In the genomic region with DNA sequence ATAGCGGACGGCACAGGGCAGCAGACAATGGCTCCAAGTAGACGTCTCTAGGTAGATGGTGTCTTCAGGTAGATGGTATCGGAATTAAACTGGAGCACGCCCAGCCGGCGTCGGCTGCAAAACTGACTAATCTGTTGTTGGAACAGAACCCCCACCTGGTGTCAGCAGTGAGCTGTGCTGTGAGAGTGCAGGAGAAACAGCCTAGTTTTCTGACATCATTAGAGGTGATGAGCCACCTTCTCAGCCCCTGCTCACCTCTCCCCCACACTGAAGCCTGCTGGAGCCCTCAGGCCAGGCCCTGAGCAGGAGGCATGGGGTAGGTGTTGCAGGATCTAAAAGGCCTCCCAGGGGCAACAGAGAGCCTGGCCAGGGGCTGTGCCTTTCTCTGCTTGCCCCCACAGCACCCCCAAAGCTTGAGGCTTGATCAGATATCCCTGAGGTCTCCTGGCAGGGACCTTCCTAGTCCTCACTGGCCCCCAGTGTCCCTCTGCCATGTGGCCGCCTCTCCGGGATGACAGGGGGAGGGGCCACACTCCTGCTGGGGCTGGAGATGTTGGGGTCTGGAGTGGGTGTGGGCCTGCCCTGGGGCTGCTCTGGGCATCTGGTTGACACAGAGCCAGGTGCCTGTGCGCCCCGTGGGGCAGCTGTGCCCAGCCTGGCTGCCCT, we compare ENCODE assay signal across 9 cellular contexts. TPM values are rescaled to one million over a fixed set of nuclear protein-coding genes. Genes with fewer than 3 reads are reported as not detected.
DNase-seq lines count a peak whose midpoint lies in the region; ATAC-seq and TF ChIP-seq lines count a peak whose summit lies in the region.
"Had no signal": no experiment of that assay in that cellular context is flagged by ENCODE, and none has a peak within 500 bp of the region (broad histone marks: within the 10 kb centered on the region; RNA-seq: fewer than 3 reads in every experiment).

No MANE protein-coding gene starts in this region.

- H3K4me3 ChIP-seq in epithelial cell of esophagus (ENCODE audit: low read length), result no peak overlapping the region

- POLR2A ChIA-PET in activated CD8-positive, alpha-beta T cell treated with anti-CD3 and anti-CD28 coated beads for 36 hours (lab: Charles Lee), result no interaction called here

- peaks cover 3% of the 10 kb centered on the region for H3K27me3 Mint-ChIP-seq in activated CD8-positive, alpha-beta T cell treated with anti-CD3 and anti-CD28 coated beads for 36 hours

- peak; percentile 48 for TF ChIP-seq CTCF in activated CD8-positive, alpha-beta T cell treated with anti-CD3 and anti-CD28 coated beads for 36 hours (IDR thresholded peaks at IDR 0.05)
- TF ChIP-seq CTCF in epithelial cell of esophagus (IDR thresholded peaks at IDR 0.05; ENCODE audit: insufficient read depth, low read depth, low read length, missing control alignments), result peak; percentile 70

- no peak overlapping the region for H3K27ac Mint-ChIP-seq in activated CD8-positive, alpha-beta T cell treated with anti-CD3 and anti-CD28 coated beads for 36 hours
- H3K27ac Mint-ChIP-seq: dendritic cell treated with granulocyte-macrophage colony-stimulating factor and Interleukin-4, amounts not matched to agents 40 ng/mL and 50 ng/mL, for 4 days had no signal

- H3K4me3 Mint-ChIP-seq in activated CD8-positive, alpha-beta T cell treated with anti-CD3 and anti-CD28 coated beads for 36 hours, result no peak overlapping the region
- H3K4me3 Mint-ChIP-seq: dendritic cell treated with granulocyte-macrophage colony-stimulating factor and Interleukin-4, amounts not matched to agents 40 ng/mL and 50 ng/mL, for 4 days had no signal

- intact Hi-C loops in activated CD8-positive, alpha-beta T cell treated with anti-CD3 and anti-CD28 coated beads for 36 hours (cut with micrococcal nuclease), result no loop called here

- peak; percentile 98 for ATAC-seq in activated CD8-positive, alpha-beta T cell treated with anti-CD3 and anti-CD28 coated beads for 36 hours
- no peak for ATAC-seq in HG03280 (IDR thresholded peaks at IDR 0.05; ENCODE audit: unreplicated experiment)

- CTCF ChIA-PET in activated CD8-positive, alpha-beta T cell treated with anti-CD3 and anti-CD28 coated beads for 36 hours (lab: Charles Lee), result interaction anchor here (1.1 to 2.5 kb wide), 5 partner anchors 9 to 61 kb away, joined by 3 to 11 read pairs (median 3); a partner anchor contains a TSS

- DNase-seq in NCI-H1092 treated with DMSO at 0.1 percent for 48 hours (lab: John Stamatoyannopoulos, UW) (peak; percentile 27), NCI-H1092 (lab: John Stamatoyannopoulos, UW) (no peak), NCI-H1105 treated with DMSO at 0.1 percent for 48 hours (lab: John Stamatoyannopoulos, UW) (peak; percentile 2), epithelial cell of esophagus (ENCODE audit: low read depth) (peak; percentile 85), renal cortical epithelial cell (ENCODE audit: low read depth) (peak; percentile 68), NCI-H1048 (lab: John Stamatoyannopoulos, UW) (no peak)
- peak; percentile 83 for DNase-seq in activated CD8-positive, alpha-beta T cell treated with anti-CD3 and anti-CD28 coated beads for 36 hours

- H3K36me3 Mint-ChIP-seq in activated CD8-positive, alpha-beta T cell treated with anti-CD3 and anti-CD28 coated beads for 36 hours (ENCODE audit: low read depth), result no peaks in the 10 kb centered on the region

- no peaks in the 10 kb centered on the region for H3K4me1 Mint-ChIP-seq in activated CD8-positive, alpha-beta T cell treated with anti-CD3 and anti-CD28 coated beads for 36 hours (ENCODE audit: low read depth)

- no peaks in the 10 kb centered on the region for H3K9me3 Mint-ChIP-seq in activated CD8-positive, alpha-beta T cell treated with anti-CD3 and anti-CD28 coated beads for 36 hours
- H3K9me3 Mint-ChIP-seq: dendritic cell treated with granulocyte-macrophage colony-stimulating factor and Interleukin-4, amounts not matched to agents 40 ng/mL and 50 ng/mL, for 4 days had no signal

RNA-seq across cellular contexts. Expression of a gene that starts 6.9 kb away (rescaled TPM):
- 10 to 100 TPM; 14.3 to 17.6 TPM for total RNA-seq in activated CD8-positive, alpha-beta T cell treated with anti-CD3 and anti-CD28 coated beads for 36 hours
- 55.4 and 67.4 TPM in 2 replicates for total RNA-seq in renal cortical epithelial cell

RNA-seq across cellular contexts. Expression of a gene that starts 27.0 kb away (rescaled TPM):
- under 1 TPM; 0.23 to 0.27 TPM for total RNA-seq in activated CD8-positive, alpha-beta T cell treated with anti-CD3 and anti-CD28 coated beads for 36 hours
- total RNA-seq in renal cortical epithelial cell, result 0.69 and 0.85 TPM in 2 replicates

RNA-seq across cellular contexts. Expression of a gene that starts 33.4 kb away (rescaled TPM):
- not detected for total RNA-seq in activated CD8-positive, alpha-beta T cell treated with anti-CD3 and anti-CD28 coated beads for 36 hours
- total RNA-seq in renal cortical epithelial cell, result not detected in 2 replicates

RNA-seq across cellular contexts. Expression of a gene that starts 43.8 kb away (rescaled TPM):
- under 1 TPM in 1 of 2 experiments, not detected in 1; 0.18 TPM for total RNA-seq in activated CD8-positive, alpha-beta T cell treated with anti-CD3 and anti-CD28 coated beads for 36 hours
- total RNA-seq in renal cortical epithelial cell, result 0.05 and 0.17 TPM in 2 replicates

RNA-seq across cellular contexts. Expression of a gene that starts 46.0 kb away (rescaled TPM):
- 10 to 100 TPM; 16.2 to 16.3 TPM for total RNA-seq in activated CD8-positive, alpha-beta T cell treated with anti-CD3 and anti-CD28 coated beads for 36 hours
- 12.9 and 17.2 TPM in 2 replicates for total RNA-seq in renal cortical epithelial cell

Comparison
In these comparisons a context has a peak if more than half of its experiments do, and no peak if none do; other contexts are left out.
1. DNase-seq: peak in NCI-H1092 treated with DMSO at 0.1 percent for 48 hours (single experiment), NCI-H1105 treated with DMSO at 0.1 percent for 48 hours (single experiment), activated CD8-positive, alpha-beta T cell treated with anti-CD3 and anti-CD28 coated beads for 36 hours (single experiment), epithelial cell of esophagus (single experiment) and renal cortical epithelial cell (single experiment); none in NCI-H1092 (single experiment) and NCI-H1048 (single experiment).